ENCODE assay signal across 1 cellular context in genomic region chr1:183870351-183871077, GRCh38.
TF ChIP-seq lines count a peak whose summit lies in the region.

No MANE protein-coding gene starts in this region.

TF ChIP-seq in SK-N-SH, 30 proteins besides CTCF, POLR2A, EP300 and RAD21 (continued from another document):
- TF ChIP-seq PBX3 (IDR thresholded peaks at IDR 0.05) (no peak), MXI1 (IDR thresholded peaks at IDR 0.05; ENCODE audit: low read depth, low read length) (no peak)
